Comparison of ENCODE assay signal across 8 cellular contexts in genomic region chr12:48924617-48925217, GRCh38. TPM values are rescaled to one million over a fixed set of nuclear protein-coding genes. Genes with fewer than 3 reads are reported as not detected.
DNase-seq lines count a peak whose midpoint lies in the region; ATAC-seq and TF ChIP-seq lines count a peak whose summit lies in the region.

No MANE protein-coding gene starts in this region.

- TF ChIP-seq CTCF in GM06990 (IDR thresholded peaks at IDR 0.05; ENCODE audit: insufficient read depth, low read length, poor library complexity, severe bottlenecking), result peak; percentile 97
- peak; percentile 85 for TF ChIP-seq CTCF in MM.1S (IDR thresholded peaks at IDR 0.05; ENCODE audit: low read length)
- TF ChIP-seq CTCF in epithelial cell of proximal tubule (conservative IDR thresholded peaks at IDR 0.05; ENCODE audit: low read depth, low read length), result peak; percentile 53
- peak; percentile 51 for TF ChIP-seq CTCF in nephron progenitor cell (IDR thresholded peaks at IDR 0.05)

- 0 out of 2 replicates have a peak, but pooled peaks cover 4% of the 10 kb centered on the region for H3F3A ChIP-seq in MM.1S (ENCODE audit: insufficient read depth, low read length)

- peak overlapping the region; percentile 95 for H3K27ac Mint-ChIP-seq in activated CD8-positive, alpha-beta T cell treated with anti-CD3 and anti-CD28 coated beads, Interleukin-2, amount 10 ng/mL, durations not matched to agents 7 days and 5 days
- H3K27ac Mint-ChIP-seq in nephron progenitor cell, result no peak overlapping the region

- DNase-seq in GM06990 (ENCODE audit: extremely low read depth, insufficient read length) (peak; percentile 87), MM.1S (peak; percentile 79), epithelial cell of proximal tubule (ENCODE audit: low read depth) (no peak), nephron progenitor cell (peak; percentile 61), NOMO-1 treated with dmso at 0.1 percent for 144 hours (lab: John Stamatoyannopoulos, UW; ENCODE audit: unreplicated experiment) (no peak)
- DNase-seq in activated CD8-positive, alpha-beta T cell treated with anti-CD3 and anti-CD28 coated beads, Interleukin-2, amount 10 ng/mL, durations not matched to agents 7 days and 5 days, result peak; percentile 85

- H3K27me3 Mint-ChIP-seq in activated CD8-positive, alpha-beta T cell treated with anti-CD3 and anti-CD28 coated beads, Interleukin-2, amount 10 ng/mL, durations not matched to agents 7 days and 5 days (ENCODE audit: low read depth), result no peaks in the 10 kb centered on the region
- peaks cover 6% of the 10 kb centered on the region for H3K27me3 Mint-ChIP-seq in nephron progenitor cell (ENCODE audit: low read depth, poor library complexity)

- peak overlapping the region; percentile 93 for H3K4me3 Mint-ChIP-seq in activated CD8-positive, alpha-beta T cell treated with anti-CD3 and anti-CD28 coated beads, Interleukin-2, amount 10 ng/mL, durations not matched to agents 7 days and 5 days
- H3K4me3 Mint-ChIP-seq in nephron progenitor cell, result peak overlapping the region; percentile 82

- no peaks in the 10 kb centered on the region for H3K9me3 Mint-ChIP-seq in activated CD8-positive, alpha-beta T cell treated with anti-CD3 and anti-CD28 coated beads, Interleukin-2, amount 10 ng/mL, durations not matched to agents 7 days and 5 days (ENCODE audit: insufficient read depth)
- H3K9me3 Mint-ChIP-seq in nephron progenitor cell, result no peaks in the 10 kb centered on the region

- H3K27ac ChIP-seq in MM.1S (ENCODE audit: low read length) (peak overlapping the region; percentile 52; the same call in 1 of the 2 replicates), subcutaneous abdominal adipose tissue (ENCODE audit: low read depth, low read length) (peak overlapping the region; percentile 41)

- H3K4me3 ChIP-seq in GM06990 (replicated peaks; ENCODE audit: low read depth, low read length) (peak overlapping the region; percentile 81), MM.1S (ENCODE audit: low read length) (peak overlapping the region; percentile 99), epithelial cell of proximal tubule (ENCODE audit: low read depth, low read length) (peak overlapping the region; percentile 92), subcutaneous abdominal adipose tissue (ENCODE audit: low read depth in 1 of 5, low read length in 5 of 5) (peak overlapping the region; percentile 85 to 90 (median 88))

- ATAC-seq in GM21825 (IDR thresholded peaks at IDR 0.05; ENCODE audit: unreplicated experiment), result peak; percentile 77
- peak; percentile 87 for ATAC-seq in activated CD8-positive, alpha-beta T cell treated with anti-CD3 and anti-CD28 coated beads, Interleukin-2, amount 10 ng/mL, durations not matched to agents 7 days and 5 days

- peaks cover 12% of the 10 kb centered on the region for H3K36me3 ChIP-seq in GM06990 (ENCODE audit: control insufficient read depth, insufficient read depth, low read length)
- no peaks in the 10 kb centered on the region for H3K36me3 ChIP-seq in MM.1S (replicated peaks; ENCODE audit: insufficient read depth, low read length)
- peaks cover 0 to 19% (median 5%) of the 10 kb centered on the region in 5 donors for H3K36me3 ChIP-seq in subcutaneous abdominal adipose tissue (ENCODE audit: control insufficient read depth in 5 of 5, insufficient read depth in 5 of 5, low read length in 5 of 5)

- H3K9me2 ChIP-seq in MM.1S (replicated peaks; ENCODE audit: insufficient read depth, low read length), result no peaks in the 10 kb centered on the region

- H3K9me3 ChIP-seq in MM.1S (replicated peaks; ENCODE audit: insufficient read depth, low read length) (no peaks in the 10 kb centered on the region), subcutaneous abdominal adipose tissue (ENCODE audit: control insufficient read depth in 5 of 5, low read length in 5 of 5) (no peaks in the 10 kb centered on the region)

- no peaks in the 10 kb centered on the region for H4K20me1 ChIP-seq in MM.1S (ENCODE audit: insufficient read depth, low read length)

- H3K27me3 ChIP-seq in GM06990 (replicated peaks; ENCODE audit: control insufficient read depth, insufficient read depth, low read length) (no peaks in the 10 kb centered on the region), MM.1S (replicated peaks; ENCODE audit: insufficient read depth, low read length) (no peaks in the 10 kb centered on the region), subcutaneous abdominal adipose tissue (ENCODE audit: control insufficient read depth in 5 of 5, insufficient read depth in 4 of 5, low read length in 5 of 5) (no peaks in the 10 kb centered on the region)

- peak overlapping the region; percentile 92 for H3K4me2 ChIP-seq in MM.1S (ENCODE audit: low read depth, low read length)

- H3K36me3 Mint-ChIP-seq in activated CD8-positive, alpha-beta T cell treated with anti-CD3 and anti-CD28 coated beads, Interleukin-2, amount 10 ng/mL, durations not matched to agents 7 days and 5 days (ENCODE audit: low read depth), result peaks cover 36% of the 10 kb centered on the region
- H3K36me3 Mint-ChIP-seq in nephron progenitor cell (ENCODE audit: low read depth), result peaks cover 57% of the 10 kb centered on the region

- peaks cover 21% of the 10 kb centered on the region for H3K4me1 Mint-ChIP-seq in activated CD8-positive, alpha-beta T cell treated with anti-CD3 and anti-CD28 coated beads, Interleukin-2, amount 10 ng/mL, durations not matched to agents 7 days and 5 days (ENCODE audit: low read depth)
- peaks cover 10% of the 10 kb centered on the region for H3K4me1 Mint-ChIP-seq in nephron progenitor cell

- H3K79me2 ChIP-seq in MM.1S (ENCODE audit: low read length), result peaks cover 15% of the 10 kb centered on the region

- H3K4me1 ChIP-seq in MM.1S (ENCODE audit: low read length), result peaks cover 4% of the 10 kb centered on the region
- peaks cover 0 to 19% (median 12%) of the 10 kb centered on the region in 5 donors for H3K4me1 ChIP-seq in subcutaneous abdominal adipose tissue (ENCODE audit: control insufficient read depth in 5 of 5, insufficient read depth in 5 of 5, low read length in 5 of 5)

- H3K9ac ChIP-seq in MM.1S (ENCODE audit: low read length) (peak overlapping the region; percentile 97), subcutaneous abdominal adipose tissue (ENCODE audit: low read length in 5 of 5) (peak overlapping the region in 4 of 5 donors; percentile 70 to 93 (median 73))

- POLR2A ChIA-PET in activated CD8-positive, alpha-beta T cell treated with anti-CD3 and anti-CD28 coated beads, Interleukin-2, amount 10 ng/mL, durations not matched to agents 7 days and 5 days (lab: Charles Lee), result interaction anchor here (0.6 to 1.6 kb wide), 11 partner anchors 11 to 76 kb away, joined by 3 to 12 read pairs (median 4); partner anchors contain the start of genes DDX23, RND1, WNT1 and WNT10B

- CTCF ChIA-PET in activated CD8-positive, alpha-beta T cell treated with anti-CD3 and anti-CD28 coated beads, Interleukin-2, amount 10 ng/mL, durations not matched to agents 7 days and 5 days (lab: Charles Lee), result interaction anchor here (0.6 to 8.5 kb wide), 22 partner anchors 11 to 124 kb away, joined by 3 to 77 read pairs (median 4); partner anchors contain the start of genes ARF3, DDX23 and WNT1

- H2AFZ ChIP-seq in MM.1S (ENCODE audit: low read length), result peak overlapping the region; percentile 96

RNA-seq across cellular contexts. Expression of gene FKBP11, which starts 0.6 kb away (rescaled TPM):
- total RNA-seq in activated CD8-positive, alpha-beta T cell treated with anti-CD3 and anti-CD28 coated beads, Interleukin-2, amount 10 ng/mL, durations not matched to agents 7 days and 5 days, result 10 to 100 TPM; 48.7 to 52.6 TPM
- total RNA-seq in epithelial cell of proximal tubule, result 21.0 and 21.8 TPM in 2 replicates

RNA-seq across cellular contexts. Expression of gene ARF3, which starts 32.6 kb away (rescaled TPM):
- total RNA-seq in activated CD8-positive, alpha-beta T cell treated with anti-CD3 and anti-CD28 coated beads, Interleukin-2, amount 10 ng/mL, durations not matched to agents 7 days and 5 days, result 100 to 1,000 TPM; 104 to 108 TPM
- 62.8 and 108 TPM in 2 replicates for total RNA-seq in epithelial cell of proximal tubule

RNA-seq across cellular contexts. Expression of gene WNT10B, which starts 46.8 kb away (rescaled TPM):
- 1 to 10 TPM; 2.4 to 3.2 TPM for total RNA-seq in activated CD8-positive, alpha-beta T cell treated with anti-CD3 and anti-CD28 coated beads, Interleukin-2, amount 10 ng/mL, durations not matched to agents 7 days and 5 days
- total RNA-seq in epithelial cell of proximal tubule, result not detected in 2 replicates

RNA-seq across cellular contexts. Expression of gene WNT1, which starts 53.4 kb away (rescaled TPM):
- 1 to 10 TPM in 1 of 2 experiments, under 1 TPM in 1; 0.81 to 1.1 TPM for total RNA-seq in activated CD8-positive, alpha-beta T cell treated with anti-CD3 and anti-CD28 coated beads, Interleukin-2, amount 10 ng/mL, durations not matched to agents 7 days and 5 days
- not detected in 2 replicates for total RNA-seq in epithelial cell of proximal tubule

RNA-seq across cellular contexts. Expression of gene RND1, which starts 59.0 kb away (rescaled TPM):
- total RNA-seq in activated CD8-positive, alpha-beta T cell treated with anti-CD3 and anti-CD28 coated beads, Interleukin-2, amount 10 ng/mL, durations not matched to agents 7 days and 5 days, result 1 to 10 TPM; 1.4 to 2.5 TPM
- 3.3 and 8.9 TPM in 2 replicates for total RNA-seq in epithelial cell of proximal tubule

Comparison
In these comparisons a context has a peak if more than half of its experiments do, and no peak if none do; other contexts are left out.
1. DNase-seq: peak in GM06990 (single experiment), MM.1S (single experiment), activated CD8-positive, alpha-beta T cell treated with anti-CD3 and anti-CD28 coated beads, Interleukin-2, amount 10 ng/mL, durations not matched to agents 7 days and 5 days (single experiment) and nephron progenitor cell (single experiment); none in epithelial cell of proximal tubule (single experiment) and NOMO-1 treated with dmso at 0.1 percent for 144 hours (single experiment).
2. Peak in every context shown above with its lines, with median percentiles within 50 percentile points of each other: H3K4me3 ChIP-seq and CTCF ChIP-seq.